1 cellular context compared by ENCODE assay signal in genomic region chr3:50352762-50353161, GRCh38.
A peak's percentile ranks its signal among the peaks of the same experiment; 100 is the strongest.
TF ChIP-seq lines count a peak whose summit lies in the region.

No MANE protein-coding gene starts in this region.

TF ChIP-seq in K562, 482 proteins besides CTCF, POLR2A, EP300 and RAD21:
- no peak for TF ChIP-seq HMG20B (CRISPR knock-in tag; IDR thresholded peaks at IDR 0.05)
- TF ChIP-seq, protein P1, sequence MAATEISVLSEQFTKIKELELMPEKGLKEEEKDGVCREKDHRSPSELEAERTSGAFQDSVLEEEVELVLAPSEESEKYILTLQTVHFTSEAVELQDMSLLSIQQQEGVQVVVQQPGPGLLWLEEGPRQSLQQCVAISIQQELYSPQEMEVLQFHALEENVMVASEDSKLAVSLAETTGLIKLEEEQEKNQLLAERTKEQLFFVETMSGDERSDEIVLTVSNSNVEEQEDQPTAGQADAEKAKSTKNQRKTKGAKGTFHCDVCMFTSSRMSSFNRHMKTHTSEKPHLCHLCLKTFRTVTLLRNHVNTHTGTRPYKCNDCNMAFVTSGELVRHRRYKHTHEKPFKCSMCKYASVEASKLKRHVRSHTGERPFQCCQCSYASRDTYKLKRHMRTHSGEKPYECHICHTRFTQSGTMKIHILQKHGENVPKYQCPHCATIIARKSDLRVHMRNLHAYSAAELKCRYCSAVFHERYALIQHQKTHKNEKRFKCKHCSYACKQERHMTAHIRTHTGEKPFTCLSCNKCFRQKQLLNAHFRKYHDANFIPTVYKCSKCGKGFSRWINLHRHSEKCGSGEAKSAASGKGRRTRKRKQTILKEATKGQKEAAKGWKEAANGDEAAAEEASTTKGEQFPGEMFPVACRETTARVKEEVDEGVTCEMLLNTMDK (IDR thresholded peaks at IDR 0.05; ENCODE audit: borderline replicate concordance, insufficient read depth, low read depth, low read length, poor library complexity, severe bottlenecking), result peak; percentile 7
